13 cellular contexts compared by ENCODE assay signal in genomic region chr9:36040271-36040925, GRCh38. TPM values are rescaled to one million over a fixed set of nuclear protein-coding genes. Genes with fewer than 3 reads are reported as not detected.
A peak's percentile ranks its signal among the peaks of the same experiment; 100 is the strongest.
DNase-seq lines count a peak whose midpoint lies in the region; ATAC-seq and TF ChIP-seq lines count a peak whose summit lies in the region.
"Had no signal": no experiment of that assay in that cellular context is flagged by ENCODE, and none has a peak within 500 bp of the region (broad histone marks: within the 10 kb centered on the region; RNA-seq: fewer than 3 reads in every experiment).

No MANE protein-coding gene starts in this region.

- no peak for TF ChIP-seq EP300 in suprapubic skin (IDR thresholded peaks at IDR 0.05)

- H3K27ac ChIP-seq in suprapubic skin (peak overlapping the region; percentile 44), caudate nucleus (ENCODE audit: low read depth, low read length) (no peak overlapping the region)

- TF ChIP-seq CTCF in fibroblast of mammary gland (conservative IDR thresholded peaks at IDR 0.05; ENCODE audit: control insufficient read depth, insufficient read depth, low read depth, low read length) (no peak), suprapubic skin (IDR thresholded peaks at IDR 0.05) (no peak)

- ATAC-seq in GM21390 (IDR thresholded peaks at IDR 0.05; ENCODE audit: unreplicated experiment): no peak
- ATAC-seq: activated CD8-positive, alpha-beta memory T cell treated with anti-CD3 and anti-CD28 coated beads, Interleukin-2, amount 10 ng/mL, durations not matched to agents 7 days and 5 days had no signal

- WGBS in suprapubic skin: 58% methylated on average over 1 of the region's 1 CpG

- H3K4me3 ChIP-seq in fibroblast of mammary gland (ENCODE audit: control insufficient read depth, low read depth, low read length): peak overlapping the region; percentile 80
- no peak overlapping the region for H3K4me3 ChIP-seq in suprapubic skin

- peaks cover 40% of the 10 kb centered on the region for H3K4me1 ChIP-seq in suprapubic skin

- H3K9me3 Mint-ChIP-seq in activated naive CD8-positive, alpha-beta T cell (ENCODE audit: low read depth): no peaks in the 10 kb centered on the region
- no peaks in the 10 kb centered on the region for H3K9me3 Mint-ChIP-seq in activated naive CD8-positive, alpha-beta T cell treated with anti-CD3 and anti-CD28 coated beads for 36 hours

- no peak for DNase-seq in activated naive CD8-positive, alpha-beta T cell treated with anti-CD3 and anti-CD28 coated beads for 36 hours
- DNase-seq in SK-MEL-5 (ENCODE audit: low read depth, low spot score) (peak; percentile 9), fibroblast of mammary gland (ENCODE audit: low read depth) (no peak), suprapubic skin (ENCODE audit: low spot score in 2 of 2) (no peak), middle frontal gyrus (ENCODE audit: extremely low spot score, low spot score) (no peak), caudate nucleus (lab: John Stamatoyannopoulos, UW) (no peak)
- DNase-seq: ACHN; activated CD8-positive, alpha-beta memory T cell treated with anti-CD3 and anti-CD28 coated beads, Interleukin-2, amount 10 ng/mL, durations not matched to agents 7 days and 5 days; glutamatergic neuron; NCI-H1694; NCI-H510A had no signal

- no peaks in the 10 kb centered on the region for H3K27me3 ChIP-seq in suprapubic skin

- no peaks in the 10 kb centered on the region for H3K27me3 Mint-ChIP-seq in activated naive CD8-positive, alpha-beta T cell
- no peaks in the 10 kb centered on the region for H3K27me3 Mint-ChIP-seq in activated naive CD8-positive, alpha-beta T cell treated with anti-CD3 and anti-CD28 coated beads for 36 hours

- no peak for TF ChIP-seq POLR2A in suprapubic skin (IDR thresholded peaks at IDR 0.05)

- H3K36me3 Mint-ChIP-seq in activated naive CD8-positive, alpha-beta T cell: no peaks in the 10 kb centered on the region
- peaks cover 3% of the 10 kb centered on the region for H3K36me3 Mint-ChIP-seq in activated naive CD8-positive, alpha-beta T cell treated with anti-CD3 and anti-CD28 coated beads for 36 hours

- peak overlapping the region; percentile 18 for H3K27ac Mint-ChIP-seq in activated naive CD8-positive, alpha-beta T cell
- H3K27ac Mint-ChIP-seq in activated naive CD8-positive, alpha-beta T cell treated with anti-CD3 and anti-CD28 coated beads for 36 hours: no peak overlapping the region
- H3K27ac Mint-ChIP-seq: activated CD8-positive, alpha-beta memory T cell treated with anti-CD3 and anti-CD28 coated beads, Interleukin-2, amount 10 ng/mL, durations not matched to agents 7 days and 5 days had no signal

- no peak overlapping the region for H3K4me3 Mint-ChIP-seq in activated naive CD8-positive, alpha-beta T cell
- no peak overlapping the region for H3K4me3 Mint-ChIP-seq in activated naive CD8-positive, alpha-beta T cell treated with anti-CD3 and anti-CD28 coated beads for 36 hours
- H3K4me3 Mint-ChIP-seq: activated CD8-positive, alpha-beta memory T cell treated with anti-CD3 and anti-CD28 coated beads, Interleukin-2, amount 10 ng/mL, durations not matched to agents 7 days and 5 days had no signal

- H3K4me1 Mint-ChIP-seq in activated naive CD8-positive, alpha-beta T cell (ENCODE audit: low read depth): peaks cover 63% of the 10 kb centered on the region
- peaks cover 44% of the 10 kb centered on the region for H3K4me1 Mint-ChIP-seq in activated naive CD8-positive, alpha-beta T cell treated with anti-CD3 and anti-CD28 coated beads for 36 hours

- in situ Hi-C loops in SK-MEL-5 (cut with HindIII; ENCODE audit: low pct_unique_long_range_greater_than_20kb, low sequenced_read_pairs): no loop called here

- H3K36me3 ChIP-seq in suprapubic skin: no peaks in the 10 kb centered on the region

- no peaks in the 10 kb centered on the region for H3K9me3 ChIP-seq in suprapubic skin

RNA-seq across cellular contexts. Expression of gene RECK, which starts 3.7 kb away (rescaled TPM):
- 1 to 10 TPM; 4.4 to 5.2 TPM for total RNA-seq in activated naive CD8-positive, alpha-beta T cell treated with anti-CD3 and anti-CD28 coated beads for 36 hours
- 7.9 and 10.0 TPM in 2 replicates for total RNA-seq in SK-MEL-5 (2014; rRNA removed; shearing (Covaris generic))
- 8.7 and 10.6 TPM in 2 replicates for polyA plus RNA-seq in SK-MEL-5 (2015; cell fraction: cytosol; rRNA removed)
- polyA plus RNA-seq in SK-MEL-5 (2015; cell fraction: nucleus; rRNA removed): 7.9 and 8.8 TPM in 2 replicates
- 1 to 10 TPM; 3.1 to 6.4 (median 4.0) TPM for total RNA-seq in suprapubic skin
